In the genomic region with DNA sequence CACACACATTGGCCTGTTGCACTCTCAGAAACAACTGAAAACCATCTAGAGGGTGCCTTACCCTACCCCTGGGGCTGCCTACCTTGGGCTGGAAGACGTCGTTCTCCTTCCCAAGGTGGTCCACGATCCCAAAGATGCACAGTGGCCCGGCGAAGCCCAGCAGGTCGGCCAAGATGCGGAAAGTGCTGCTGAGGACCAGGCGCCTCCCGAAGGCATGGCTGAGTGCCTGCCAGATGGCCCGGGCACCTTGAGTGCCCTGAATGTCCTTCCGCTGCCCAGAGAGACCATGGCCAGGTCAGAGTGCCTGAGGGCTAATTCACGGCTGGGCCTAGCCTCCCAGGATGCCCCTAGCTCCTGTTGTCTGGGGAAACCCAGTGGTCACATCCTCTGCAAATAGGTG, we compare ENCODE assay signal across 28 cellular contexts. TPM values are rescaled to one million over a fixed set of nuclear protein-coding genes. Genes with fewer than 3 reads are reported as not detected.
"Had no signal": no experiment of that assay in that cellular context is flagged by ENCODE, and none has a peak within 500 bp of the region (broad histone marks: within the 10 kb centered on the region; RNA-seq: fewer than 3 reads in every experiment).

No MANE protein-coding gene starts in this region.

- ATAC-seq: activated CD4-positive, alpha-beta T cell treated with anti-CD3 and anti-CD28 coated beads for 36 hours; activated CD8-positive, alpha-beta memory T cell treated with anti-CD3 and anti-CD28 coated beads, Interleukin-2, amount 10 ng/mL, durations not matched to agents 7 days and 5 days; activated CD8-positive, alpha-beta T cell treated with anti-CD3 and anti-CD28 coated beads, Interleukin-2, amount 10 ng/mL, durations not matched to agents 7 days and 5 days; activated naive CD8-positive, alpha-beta T cell treated with anti-CD3 and anti-CD28 coated beads, Interleukin-2, amount 50 U/mL, for 24 hours had no signal

- H3K4me1 ChIP-seq: ascending aorta had no signal

- H3K9me3 ChIP-seq: ascending aorta had no signal

- H3K27ac ChIP-seq: ascending aorta, VCaP had no signal

- DNase-seq: activated B cell treated with CpG ODN at 0.5 μM for 24 hours; activated CD4-positive, alpha-beta memory T cell treated with anti-CD3 and anti-CD28 coated beads, Interleukin-2, amount 10 ng/mL, durations not matched to agents 7 days and 5 days; activated CD4-positive, alpha-beta T cell treated with anti-CD3 and anti-CD28 coated beads for 1 hour; activated CD4-positive, alpha-beta T cell treated with anti-CD3 and anti-CD28 coated beads for 36 hours; activated CD4-positive, alpha-beta T cell treated with anti-CD3 and anti-CD28 coated beads for 48 hours; activated CD4-positive, alpha-beta T cell treated with anti-CD3 and anti-CD28 coated beads, Interleukin-2, amount 10 ng/mL, durations not matched to agents 7 days and 5 days; activated CD4-positive, alpha-beta T cell treated with anti-CD3 and anti-CD28 coated beads, Interleukin-2, amount 50 U/mL, for 48 hours; activated CD8-positive, alpha-beta memory T cell treated with anti-CD3 and anti-CD28 coated beads for 24 hours; activated CD8-positive, alpha-beta memory T cell treated with anti-CD3 and anti-CD28 coated beads, Interleukin-2, amount 10 ng/mL, durations not matched to agents 7 days and 5 days; activated CD8-positive, alpha-beta memory T cell treated with anti-CD3 and anti-CD28 coated beads, Interleukin-2, amount 50 U/mL, for 48 hours; activated CD8-positive, alpha-beta T cell treated with anti-CD3 and anti-CD28 coated beads, Interleukin-2, amount 10 ng/mL, durations not matched to agents 7 days and 5 days; activated effector memory CD4-positive, alpha-beta T cell treated with Interleukin-2 at 50 U/mL for 16 hours; activated gamma-delta T cell; activated naive CD4-positive, alpha-beta T cell treated with anti-CD3 and anti-CD28 coated beads, Interleukin-2, amount 10 ng/mL, durations not matched to agents 7 days and 5 days; activated naive CD4-positive, alpha-beta T cell treated with Interleukin-2 at 50 U/mL for 16 hours; activated naive CD8-positive, alpha-beta T cell treated with anti-CD3 and anti-CD28 coated beads, Interleukin-2, amount 10 ng/mL, durations not matched to agents 7 days and 5 days; activated naive CD8-positive, alpha-beta T cell treated with anti-CD3 and anti-CD28 coated beads, Interleukin-2, amount 50 U/mL, for 24 hours; activated T-cell treated with anti-CD3 and anti-CD28 coated beads, Interleukin-2, amount 50 U/mL, for 24 hours; activated T-cell treated with anti-CD3 and anti-CD28 coated beads, Interleukin-2, amount 50 U/mL, for 48 hours; amygdala; anterior cingulate cortex; central memory CD4-positive, alpha-beta T cell; SW 1271; T-helper 1 cell; T-helper 2 cell; T-helper 9 cell had no signal

- H3K36me3 ChIP-seq: ascending aorta had no signal

- H3K4me3 ChIP-seq: ascending aorta had no signal

- H3K27me3 ChIP-seq: ascending aorta had no signal

RNA-seq across cellular contexts. Expression of a gene that starts 16.2 kb away (rescaled TPM):
- total RNA-seq: activated B cell treated with CpG ODN at 0.5 μM for 24 hours; activated CD4-positive, alpha-beta memory T cell treated with anti-CD3 and anti-CD28 coated beads, Interleukin-2, amount 10 ng/mL, durations not matched to agents 7 days and 5 days; activated CD4-positive, alpha-beta T cell treated with anti-CD3 and anti-CD28 coated beads for 36 hours; activated CD4-positive, alpha-beta T cell treated with anti-CD3 and anti-CD28 coated beads, Interleukin-2, amount 10 ng/mL, durations not matched to agents 7 days and 5 days; activated naive CD8-positive, alpha-beta T cell treated with anti-CD3 and anti-CD28 coated beads, Interleukin-2, amount 10 ng/mL, durations not matched to agents 7 days and 5 days; ascending aorta had no signal
